In genomic region chr19:46693760-46694159, GRCh38 we compare ENCODE assay signal across 2 cellular contexts.
TF ChIP-seq lines count a peak whose summit lies in the region.

No MANE protein-coding gene starts in this region.

TF ChIP-seq in SK-N-SH, 30 proteins besides CTCF, POLR2A, EP300 and RAD21:
- TF ChIP-seq JUND (IDR thresholded peaks at IDR 0.05) = no peak
- TF ChIP-seq FOXJ3 (CRISPR knock-in tag; IDR thresholded peaks at IDR 0.05) = no peak
- no peak for TF ChIP-seq NFIC (IDR thresholded peaks at IDR 0.05; ENCODE audit: borderline replicate concordance)
- no peak for TF ChIP-seq SMC3 (IDR thresholded peaks at IDR 0.05; ENCODE audit: low read depth, low read length)
- no peak for TF ChIP-seq USF1 (IDR thresholded peaks at IDR 0.05; ENCODE audit: borderline replicate concordance, low read depth)
- TF ChIP-seq FOXM1 (IDR thresholded peaks at IDR 0.05; ENCODE audit: low read depth) = no peak
- no peak for TF ChIP-seq GATA2 (CRISPR knock-in tag; IDR thresholded peaks at IDR 0.05)
- TF ChIP-seq FOSL2 (IDR thresholded peaks at IDR 0.05; ENCODE audit: borderline replicate concordance, low read depth) = no peak
- no peak for TF ChIP-seq IRF3 (IDR thresholded peaks at IDR 0.05; ENCODE audit: low read depth, low read length)
- TF ChIP-seq TAF1 (IDR thresholded peaks at IDR 0.05; ENCODE audit: borderline replicate concordance, low read depth, low read length) = no peak
- no peak for TF ChIP-seq YY1 (IDR thresholded peaks at IDR 0.05; ENCODE audit: low read depth)
- no peak for TF ChIP-seq ZBTB33 (IDR thresholded peaks at IDR 0.05; ENCODE audit: borderline replicate concordance, low read depth)
- TF ChIP-seq RCOR1 (IDR thresholded peaks at IDR 0.05; ENCODE audit: low read length) = no peak
- TF ChIP-seq REST (IDR thresholded peaks at IDR 0.05; ENCODE audit: low read depth, low read length) = no peak
- no peak for TF ChIP-seq EZH2phosphoT487 (IDR thresholded peaks at IDR 0.05; ENCODE audit: borderline replicate concordance, low read depth)
- TF ChIP-seq PBX3 (IDR thresholded peaks at IDR 0.05) = no peak

TF ChIP-seq in SK-N-SH treated with all-trans-retinoic acid at 6 μM for 48 hours, 23 proteins besides CTCF, POLR2A, EP300 and RAD21:
- TF ChIP-seq BACH2 (CRISPR knock-in tag; IDR thresholded peaks at IDR 0.05; ENCODE audit: borderline replicate concordance) = no peak
- TF ChIP-seq ESRRG (CRISPR knock-in tag; IDR thresholded peaks at IDR 0.05) = no peak
- TF ChIP-seq OSR1 (CRISPR knock-in tag; IDR thresholded peaks at IDR 0.05) = no peak
- TF ChIP-seq POU6F1 (CRISPR knock-in tag; IDR thresholded peaks at IDR 0.05; ENCODE audit: borderline replicate concordance, low read depth) = no peak
- TF ChIP-seq ISL1 (CRISPR knock-in tag; IDR thresholded peaks at IDR 0.05) = no peak
- TF ChIP-seq TCF4 (CRISPR knock-in tag; IDR thresholded peaks at IDR 0.05; ENCODE audit: borderline replicate concordance) = no peak
- TF ChIP-seq ZFP3 (CRISPR knock-in tag; IDR thresholded peaks at IDR 0.05) = no peak
- TF ChIP-seq CSDC2 (CRISPR knock-in tag; IDR thresholded peaks at IDR 0.05) = no peak
- no peak for TF ChIP-seq ZNF8 (CRISPR knock-in tag; IDR thresholded peaks at IDR 0.05)
- TF ChIP-seq TOX (CRISPR knock-in tag; IDR thresholded peaks at IDR 0.05; ENCODE audit: borderline replicate concordance) = no peak
- no peak for TF ChIP-seq GLIS3 (CRISPR knock-in tag; IDR thresholded peaks at IDR 0.05)
- no peak for TF ChIP-seq PATZ1 (CRISPR knock-in tag; IDR thresholded peaks at IDR 0.05; ENCODE audit: borderline replicate concordance)
- TF ChIP-seq CREB5 (CRISPR knock-in tag; IDR thresholded peaks at IDR 0.05; ENCODE audit: low read depth) = no peak
- TF ChIP-seq RARB (CRISPR knock-in tag; IDR thresholded peaks at IDR 0.05) = no peak
- no peak for TF ChIP-seq ZC3H10 (CRISPR knock-in tag; IDR thresholded peaks at IDR 0.05)
